ENCODE assay signal across 30 cellular contexts in the genomic region with DNA sequence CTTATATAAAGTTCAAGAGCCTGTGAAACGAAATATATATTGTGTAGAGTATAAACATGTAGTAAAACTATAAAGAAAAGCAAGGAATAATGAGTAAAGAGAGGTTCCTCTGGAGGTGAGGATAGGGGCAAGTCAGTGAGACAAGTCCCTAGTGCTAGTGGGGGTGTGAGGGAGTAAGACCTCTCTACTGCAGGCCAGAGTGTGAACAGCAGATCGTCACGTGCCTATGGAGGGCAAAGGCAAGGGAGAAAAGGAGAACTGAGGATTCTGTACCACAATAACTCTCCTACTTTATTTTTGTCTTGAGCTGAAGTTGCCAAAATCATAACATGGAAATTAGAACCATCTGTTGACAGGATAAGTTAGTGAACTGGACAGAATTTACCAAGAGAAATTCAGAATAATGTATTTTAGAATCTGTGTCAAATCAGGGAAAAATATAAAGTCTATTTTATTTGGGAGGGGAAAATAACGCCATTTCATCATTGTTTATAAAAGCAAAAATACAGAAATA.
DNase-seq lines count a peak whose midpoint lies in the region; ATAC-seq, FAIRE-seq and TF ChIP-seq lines count a peak whose summit lies in the region.
"Had no signal": no experiment of that assay in that cellular context is flagged by ENCODE, and none has a peak within 500 bp of the region (broad histone marks: within the 10 kb centered on the region; RNA-seq: fewer than 3 reads in every experiment).

No MANE protein-coding gene starts in this region.

- ATAC-seq in K562 (no peak; the same call in 2 of the 3 replicates), sciatic nerve (peak; percentile 46), heart left ventricle (no peak), GM18861 (IDR thresholded peaks at IDR 0.05; ENCODE audit: unreplicated experiment) (no peak), HG03354 (IDR thresholded peaks at IDR 0.05; ENCODE audit: poor library complexity, severe bottlenecking, unreplicated experiment) (no peak)
- ATAC-seq: activated naive CD8-positive, alpha-beta T cell treated with anti-CD3 and anti-CD28 coated beads, Interleukin-2, amount 50 U/mL, for 24 hours; activated T-cell treated with anti-CD3 and anti-CD28 coated beads, Interleukin-2, amount 50 U/mL, for 4 hours; effector memory CD8-positive, alpha-beta T cell; HepG2; naive thymus-derived CD8-positive, alpha-beta T cell had no signal

- H3K9me3 ChIP-seq in K562 (replicated peaks; ENCODE audit: control insufficient read depth, insufficient read depth, low read depth, low read length) (no peaks in the 10 kb centered on the region), heart left ventricle (no peaks in the 10 kb centered on the region)
- H3K9me3 ChIP-seq: BLaER1 treated with 17β-estradiol and CSF1 and Interleukin-3, amounts not matched to agents 10 nM and 100 nM; HAP-1; prostate gland; right lobe of liver; SJSA1 had no signal

- H3K36me3 ChIP-seq in K562 (ENCODE audit: control insufficient read depth, insufficient read depth, low read length), result no peaks in the 10 kb centered on the region
- no peaks in the 10 kb centered on the region for H3K36me3 ChIP-seq in heart left ventricle
- H3K36me3 ChIP-seq: BLaER1 treated with 17β-estradiol and CSF1 and Interleukin-3, amounts not matched to agents 10 nM and 100 nM; HAP-1; prostate gland; right lobe of liver; SJSA1 had no signal

- BruUV-seq in K562 (replicated peaks; lab: Mats Ljungman, UMichigan), result no TSS peak

- peaks cover 0 to 19% of the 10 kb centered on the region in 2 experiments; a peak in 2 of 5 replicates for H3K4me1 ChIP-seq in K562 (replicated peaks in 1 of 2; ENCODE audit: control insufficient read depth in 2 of 2, insufficient read depth in 2 of 2, low read length in 2 of 2)
- no peaks in the 10 kb centered on the region for H3K4me1 ChIP-seq in heart left ventricle
- H3K4me1 ChIP-seq: HAP-1, prostate gland, right lobe of liver had no signal

- peak overlapping the region; percentile 80 for H2AFZ ChIP-seq in K562 (ENCODE audit: low read depth, low read length)

- H3K4me3 ChIP-seq in K562 (no peak overlapping the region), heart left ventricle (no peak overlapping the region)
- H3K4me3 ChIP-seq: BLaER1 treated with 17β-estradiol and CSF1 and Interleukin-3, amounts not matched to agents 10 nM and 100 nM; HAP-1; lung; prostate gland; right lobe of liver; SJSA1 had no signal

- H3K27ac ChIP-seq in K562 (ENCODE audit: extremely low read depth, low read depth, low read length) (no peak overlapping the region), heart left ventricle (no peak overlapping the region)
- H3K27ac ChIP-seq: BLaER1 treated with 17β-estradiol and CSF1 and Interleukin-3, amounts not matched to agents 10 nM and 100 nM; prostate gland; right lobe of liver; SJSA1 had no signal

- H3K9me1 ChIP-seq in K562 (ENCODE audit: control insufficient read depth, insufficient read depth, low read length), result no peaks in the 10 kb centered on the region

- CTCF ChIA-PET in K562 (lab: Yijun Ruan, JAX; ENCODE audit: low intra/inter-chr PET ratio), result no interaction called here

- POLR2A ChIA-PET in K562 (lab: Yijun Ruan, JAX), result no interaction called here

- WGBS in K562 (ENCODE audit: insufficient coverage, low coverage, missing lambda C conversion rate), result 25% methylated on average over 4 of the region's 4 CpGs
- 40 to 47% (median 43%) methylated on average over 4 of the region's 4 CpGs for WGBS in heart left ventricle, 4 donors

- TF ChIP-seq POLR2A in K562 (conservative IDR thresholded peaks at IDR 0.05) (no peak), heart left ventricle (IDR thresholded peaks at IDR 0.05) (no peak)

- no peak for FAIRE-seq in K562 (lab: Jason Lieb, UNC)
- FAIRE-seq: GM12892, HepG2 had no signal

- no peak overlapping the region for H3K4me2 ChIP-seq in K562 (ENCODE audit: insufficient read depth, low read length)

- no peaks in the 10 kb centered on the region for H3K79me2 ChIP-seq in K562 (ENCODE audit: control insufficient read depth, insufficient read depth, low read length)

- in situ Hi-C loops in KBM-7 (cut with MboI; ENCODE audit: low pct_unique_long_range_greater_than_20kb, low sequenced_read_pairs), result no loop called here
- in situ Hi-C loops in K562 (cut with MboI), result no loop called here

- TF ChIP-seq CTCF in K562 (IDR thresholded peaks at IDR 0.05 in 2 of 3, conservative IDR thresholded peaks at IDR 0.05 in 1 of 3; ENCODE audit: insufficient read depth in 2 of 3, low read depth in 1 of 3, low read length in 3 of 3), result no peak
- no peak for TF ChIP-seq CTCF in heart left ventricle (IDR thresholded peaks at IDR 0.05)

- DNase-seq in KBM-7 (peak; percentile 15), NOMO-1 treated with dmso at 0.1 percent for 144 hours (lab: John Stamatoyannopoulos, UW; ENCODE audit: unreplicated experiment) (peak; percentile 73), K562 (ENCODE audit: extremely low read depth in 1 of 4, low spot score in 3 of 4) (no peak), sciatic nerve (ENCODE audit: low spot score) (no peak), heart left ventricle (no peak), NCI-H510A treated with DMSO at 0.1 percent for 48 hours (lab: John Stamatoyannopoulos, UW) (no peak)
- DNase-seq: activated B cell treated with CpG ODN at 0.5 μM for 24 hours; activated CD4-positive, alpha-beta T cell treated with anti-CD3 and anti-CD28 coated beads, Interleukin-2, amount 10 ng/mL, durations not matched to agents 7 days and 5 days; activated naive CD8-positive, alpha-beta T cell treated with anti-CD3 and anti-CD28 coated beads, Interleukin-2, amount 50 U/mL, for 24 hours; activated T-cell treated with anti-CD3 and anti-CD28 coated beads, Interleukin-2, amount 50 U/mL, for 4 hours; caudate nucleus; DMS153; effector memory CD8-positive, alpha-beta T cell; erythroblast; naive thymus-derived CD8-positive, alpha-beta T cell; NCI-H1417; NCI-H2081; NCI-H2227 treated with DMSO at 0.1 percent for 48 hours; NCI-H526 treated with DMSO at 0.1 percent for 48 hours; right lobe of liver; stimulated activated CD4-positive, alpha-beta T cell treated with anti-CD3 and anti-CD28 coated beads, Interleukin-4, amount 100 ng/mL, for 24 hours had no signal

- no peaks in the 10 kb centered on the region for H3K27me3 ChIP-seq in K562 (ENCODE audit: control insufficient read depth in 2 of 2, insufficient read depth in 2 of 2, low read length in 2 of 2)
- H3K27me3 ChIP-seq in heart left ventricle, result peaks cover 0 to 57% (median 7%) of the 10 kb centered on the region in 9 donors
- H3K27me3 ChIP-seq: right lobe of liver, SJSA1 had no signal

- intact Hi-C loops in K562 (cut with micrococcal nuclease), result no loop called here
- intact Hi-C loops in sciatic nerve (cut with DNase I), result no loop called here
- intact Hi-C loops in heart left ventricle (cut with DNase I), result no loop called here

- no peaks in the 10 kb centered on the region for H4K20me1 ChIP-seq in K562 (replicated peaks; ENCODE audit: control insufficient read depth, insufficient read depth, low read length)
- H4K20me1 ChIP-seq: BLaER1 treated with 17β-estradiol and CSF1 and Interleukin-3, amounts not matched to agents 10 nM and 100 nM had no signal

- no peak for TF ChIP-seq EP300 in K562 (IDR thresholded peaks at IDR 0.05; ENCODE audit: low read length)

- TF ChIP-seq RAD21 in K562 (CRISPR knock-in tag; conservative IDR thresholded peaks at IDR 0.05 in 1 of 2, IDR thresholded peaks at IDR 0.05 in 1 of 2), result no peak

- no peak overlapping the region for H3K9ac ChIP-seq in K562 (ENCODE audit: insufficient read depth in 1 of 2, low read depth in 2 of 2, low read length in 2 of 2)
- H3K9ac ChIP-seq: BLaER1 treated with 17β-estradiol and CSF1 and Interleukin-3, amounts not matched to agents 10 nM and 100 nM had no signal

TF ChIP-seq in K562, 482 proteins besides CTCF, POLR2A, EP300 and RAD21 (continues in another document):
- no peak for TF ChIP-seq NR2C2 (CRISPR knock-in tag; IDR thresholded peaks at IDR 0.05)
- TF ChIP-seq NR2C2 (tag; IDR thresholded peaks at IDR 0.05), result no peak
- 0 out of 2 replicates have a peak, but pooled peaks have one; percentile 27 for TF ChIP-seq SPI1 (IDR thresholded peaks at IDR 0.05; ENCODE audit: borderline replicate concordance, low read depth, low read length)
- peak; percentile 44; the same call in 1 of the 2 replicates for TF ChIP-seq L3MBTL2 (IDR thresholded peaks at IDR 0.05)
- TF ChIP-seq CEBPB (tag; IDR thresholded peaks at IDR 0.05), result no peak
- peak; percentile 66 for TF ChIP-seq BHLHE40 (IDR thresholded peaks at IDR 0.05; ENCODE audit: low read length)
- no peak for TF ChIP-seq TSC22D4 (tag; IDR thresholded peaks at IDR 0.05)
- TF ChIP-seq, protein P1, sequence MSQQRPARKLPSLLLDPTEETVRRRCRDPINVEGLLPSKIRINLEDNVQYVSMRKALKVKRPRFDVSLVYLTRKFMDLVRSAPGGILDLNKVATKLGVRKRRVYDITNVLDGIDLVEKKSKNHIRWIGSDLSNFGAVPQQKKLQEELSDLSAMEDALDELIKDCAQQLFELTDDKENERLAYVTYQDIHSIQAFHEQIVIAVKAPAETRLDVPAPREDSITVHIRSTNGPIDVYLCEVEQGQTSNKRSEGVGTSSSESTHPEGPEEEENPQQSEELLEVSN (IDR thresholded peaks at IDR 0.05; ENCODE audit: borderline replicate concordance in 1 of 2, extremely low read depth in 1 of 2, insufficient read depth in 1 of 2, insufficient read length in 1 of 2, low read depth in 1 of 2, low read length in 1 of 2, poor library complexity in 1 of 2, severe bottlenecking in 1 of 2), result peak in 1 of 2 experiments; percentile 33
- TF ChIP-seq, protein P2, sequence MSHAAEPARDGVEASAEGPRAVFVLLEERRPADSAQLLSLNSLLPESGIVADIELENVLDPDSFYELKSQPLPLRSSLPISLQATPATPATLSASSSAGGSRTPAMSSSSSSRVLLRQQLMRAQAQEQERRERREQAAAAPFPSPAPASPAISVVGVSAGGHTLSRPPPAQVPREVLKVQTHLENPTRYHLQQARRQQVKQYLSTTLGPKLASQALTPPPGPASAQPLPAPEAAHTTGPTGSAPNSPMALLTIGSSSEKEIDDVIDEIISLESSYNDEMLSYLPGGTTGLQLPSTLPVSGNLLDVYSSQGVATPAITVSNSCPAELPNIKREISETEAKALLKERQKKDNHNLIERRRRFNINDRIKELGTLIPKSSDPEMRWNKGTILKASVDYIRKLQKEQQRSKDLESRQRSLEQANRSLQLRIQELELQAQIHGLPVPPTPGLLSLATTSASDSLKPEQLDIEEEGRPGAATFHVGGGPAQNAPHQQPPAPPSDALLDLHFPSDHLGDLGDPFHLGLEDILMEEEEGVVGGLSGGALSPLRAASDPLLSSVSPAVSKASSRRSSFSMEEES (CRISPR knock-in tag; IDR thresholded peaks at IDR 0.05), result no peak

Comparison
In these comparisons a context has a peak if more than half of its experiments do, and no peak if none do; other contexts are left out.
1. DNase-seq: peak in KBM-7 (single experiment) and NOMO-1 treated with dmso at 0.1 percent for 144 hours (single experiment); none in K562 (0 of 4), sciatic nerve (single experiment), heart left ventricle (0 of 5) and NCI-H510A treated with DMSO at 0.1 percent for 48 hours (single experiment).